Comparison of ENCODE assay signal across 22 cellular contexts in genomic region chr3:43086460-43087165, GRCh38. TPM values are rescaled to one million over a fixed set of nuclear protein-coding genes. Genes with fewer than 3 reads are reported as not detected.
DNase-seq lines count a peak whose midpoint lies in the region; TF ChIP-seq lines count a peak whose summit lies in the region.
"Had no signal": no experiment of that assay in that cellular context is flagged by ENCODE, and none has a peak within 500 bp of the region (broad histone marks: within the 10 kb centered on the region; RNA-seq: fewer than 3 reads in every experiment).

No MANE protein-coding gene starts in this region.

- H3K9me3 Mint-ChIP-seq in CD4-positive, alpha-beta memory T cell = peaks cover 0 to 18% (median 7%) of the 10 kb centered on the region in 8 donors
- H3K9me3 Mint-ChIP-seq: neural progenitor cell; stimulated activated effector memory CD8-positive, alpha-beta T cell treated with anti-CD3 and anti-CD28 coated beads, Interleukin-12 subunit alpha, Interleukin-12 subunit beta, amount 100 ng/mL, for 72 hours had no signal

- no peak overlapping the region for H3K4me3 ChIP-seq in parathyroid adenoma (ENCODE audit: low read depth, low read length)
- H3K4me3 ChIP-seq in CD4-positive, alpha-beta memory T cell (ENCODE audit: low read length in 2 of 2) = no peak overlapping the region
- H3K4me3 ChIP-seq: ascending aorta, lung, neural progenitor cell, prostate gland, thoracic aorta had no signal

- H3K36me3 Mint-ChIP-seq in CD4-positive, alpha-beta memory T cell = peaks cover 20 to 41% of the 10 kb centered on the region in 2 donors
- H3K36me3 Mint-ChIP-seq: stimulated activated effector memory CD8-positive, alpha-beta T cell treated with anti-CD3 and anti-CD28 coated beads, Interleukin-12 subunit alpha, Interleukin-12 subunit beta, amount 100 ng/mL, for 72 hours had no signal

- DNase-seq in NCI-H2029 (lab: John Stamatoyannopoulos, UW) (peak; percentile 20), NCI-H2029 treated with DMSO at 0.1 percent for 48 hours (lab: John Stamatoyannopoulos, UW) (no peak), KBM-7 (peak; percentile 20), amniotic epithelial cell (ENCODE audit: low read depth) (peak; percentile 59), GM13976 (ENCODE audit: low spot score) (no peak), NCI-H146 (lab: John Stamatoyannopoulos, UW) (no peak)
- no peak for DNase-seq in CD4-positive, alpha-beta memory T cell
- DNase-seq: 8988T; activated CD4-positive, alpha-beta T cell treated with anti-CD3 and anti-CD28 coated beads for 1 hour; activated naive CD4-positive, alpha-beta T cell treated with anti-CD3 and anti-CD28 coated beads, Interleukin-2, amount 50 U/mL, for 16 hours; DMS79; NCI-H1417 treated with DMSO at 0.1 percent for 48 hours; NCI-H526 treated with DMSO at 0.1 percent for 48 hours had no signal

- H3K9me3 ChIP-seq in parathyroid adenoma (ENCODE audit: control insufficient read depth, low read length) = no peaks in the 10 kb centered on the region
- no peaks in the 10 kb centered on the region for H3K9me3 ChIP-seq in CD4-positive, alpha-beta memory T cell (ENCODE audit: control insufficient read depth in 1 of 2, low read length in 2 of 2)
- H3K9me3 ChIP-seq: ascending aorta, prostate gland, thoracic aorta had no signal

- H3K27me3 ChIP-seq in parathyroid adenoma (ENCODE audit: control insufficient read depth, insufficient read depth, low read length) = no peaks in the 10 kb centered on the region
- no peaks in the 10 kb centered on the region for H3K27me3 ChIP-seq in CD4-positive, alpha-beta memory T cell (ENCODE audit: insufficient read depth, low read length)
- H3K27me3 ChIP-seq: ascending aorta, neural progenitor cell had no signal

- no peak for TF ChIP-seq CTCF in parathyroid adenoma (IDR thresholded peaks at IDR 0.05)
- no peak for TF ChIP-seq CTCF in GM13976 (IDR thresholded peaks at IDR 0.05; ENCODE audit: borderline replicate concordance, control extremely low read depth, extremely low read depth, insufficient read depth, missing control alignments)

- H3K79me2 ChIP-seq in parathyroid adenoma = peaks cover 6% of the 10 kb centered on the region

- peaks cover 0 to 2% (median 0%) of the 10 kb centered on the region in 4 donors for H3K4me1 Mint-ChIP-seq in CD4-positive, alpha-beta memory T cell
- H3K4me1 Mint-ChIP-seq: neural progenitor cell; stimulated activated effector memory CD8-positive, alpha-beta T cell treated with anti-CD3 and anti-CD28 coated beads, Interleukin-12 subunit alpha, Interleukin-12 subunit beta, amount 100 ng/mL, for 72 hours had no signal

- CTCF ChIA-PET in CD4-positive, alpha-beta memory T cell (lab: Charles Lee; ENCODE audit: partially characterized antibody) = interaction anchor here (1.4 to 3.7 kb wide), 4 partner anchors 15 to 125 kb away, joined by 3 to 23 read pairs (median 6); no protein-coding TSS in a partner anchor

- no peak overlapping the region for H3K4me3 Mint-ChIP-seq in CD4-positive, alpha-beta memory T cell
- H3K4me3 Mint-ChIP-seq: B cell; neural progenitor cell; stimulated activated effector memory CD8-positive, alpha-beta T cell treated with anti-CD3 and anti-CD28 coated beads, Interleukin-12 subunit alpha, Interleukin-12 subunit beta, amount 100 ng/mL, for 72 hours; T-cell had no signal

- H3K27ac Mint-ChIP-seq in CD4-positive, alpha-beta memory T cell = no peak overlapping the region
- H3K27ac Mint-ChIP-seq: B cell; neural progenitor cell; stimulated activated effector memory CD8-positive, alpha-beta T cell treated with anti-CD3 and anti-CD28 coated beads, Interleukin-12 subunit alpha, Interleukin-12 subunit beta, amount 100 ng/mL, for 72 hours; T-cell had no signal

- H3K9ac ChIP-seq in parathyroid adenoma = no peak overlapping the region
- H3K9ac ChIP-seq: neural progenitor cell had no signal

- POLR2A ChIA-PET in CD4-positive, alpha-beta memory T cell (lab: Charles Lee; ENCODE audit: partially characterized antibody) = no interaction called here

- peaks cover 14% of the 10 kb centered on the region for H3K4me1 ChIP-seq in parathyroid adenoma
- H3K4me1 ChIP-seq in CD4-positive, alpha-beta memory T cell (ENCODE audit: insufficient read depth, low read length) = no peaks in the 10 kb centered on the region
- H3K4me1 ChIP-seq: ascending aorta, neural progenitor cell, prostate gland had no signal

- in situ Hi-C loops in KBM-7 (cut with MboI; ENCODE audit: low pct_unique_long_range_greater_than_20kb, low sequenced_read_pairs) = no loop called here
- in situ Hi-C loops in GM13976 (cut with MboI; ENCODE audit: low sequenced_read_pairs, unreplicated experiment) = no loop called here

- H3K36me3 ChIP-seq in parathyroid adenoma (ENCODE audit: control insufficient read depth, insufficient read depth, low read length) = no peaks in the 10 kb centered on the region
- H3K36me3 ChIP-seq in CD4-positive, alpha-beta memory T cell (ENCODE audit: insufficient read depth, low read length) = no peaks in the 10 kb centered on the region
- H3K36me3 ChIP-seq: ascending aorta, neural progenitor cell, prostate gland, thoracic aorta had no signal

- no peak overlapping the region for H3K4me2 ChIP-seq in parathyroid adenoma (ENCODE audit: low read length)
- H3K4me2 ChIP-seq: neural progenitor cell had no signal

- no peaks in the 10 kb centered on the region for H3K27me3 Mint-ChIP-seq in CD4-positive, alpha-beta memory T cell
- H3K27me3 Mint-ChIP-seq: B cell, T-cell had no signal

- H2AFZ ChIP-seq in parathyroid adenoma = peak overlapping the region; percentile 21
- H2AFZ ChIP-seq: neural progenitor cell had no signal

- H3K27ac ChIP-seq in parathyroid adenoma = peak overlapping the region; percentile 50
- H3K27ac ChIP-seq in CD4-positive, alpha-beta memory T cell (ENCODE audit: low read depth, low read length) = no peak overlapping the region
- H3K27ac ChIP-seq: ascending aorta, neural progenitor cell, prostate gland, thoracic aorta had no signal

- intact Hi-C loops in CD4-positive, alpha-beta memory T cell (cut with micrococcal nuclease) = loop anchor here (1.0 kb wide), 1 partner anchor 125 kb away; no protein-coding TSS in a partner anchor

RNA-seq across cellular contexts. Expression of gene POMGNT2, which starts 19.3 kb away (rescaled TPM):
- 1 to 10 TPM; 5.4 TPM for total RNA-seq in CD4-positive, alpha-beta memory T cell
- 1 to 10 TPM; 6.5 to 8.1 TPM for polyA plus RNA-seq in CD4-positive, alpha-beta memory T cell

Comparison
In these comparisons a context has a peak if more than half of its experiments do, and no peak if none do; other contexts are left out.
1. DNase-seq: peak in NCI-H2029 (single experiment), KBM-7 (single experiment) and amniotic epithelial cell (single experiment); none in NCI-H2029 treated with DMSO at 0.1 percent for 48 hours (single experiment), CD4-positive, alpha-beta memory T cell (0 of 5), GM13976 (single experiment) and NCI-H146 (single experiment).